8 cellular contexts compared by ENCODE assay signal in genomic region chr2:46967990-46968647, GRCh38. TPM values are rescaled to one million over a fixed set of nuclear protein-coding genes. Genes with fewer than 3 reads are reported as not detected.
DNase-seq lines count a peak whose midpoint lies in the region; ATAC-seq, FAIRE-seq and TF ChIP-seq lines count a peak whose summit lies in the region.

No MANE protein-coding gene starts in this region.

- H4K5ac ChIP-seq in IMR-90 (ENCODE audit: low read depth, low read length) = peak overlapping the region; percentile 67

- peak overlapping the region; percentile 79 for H3K18ac ChIP-seq in IMR-90 (ENCODE audit: low read depth, low read length)

- peak overlapping the region; percentile 30 to 90; a peak in 3 of 4 replicates for H4K8ac ChIP-seq in IMR-90 (ENCODE audit: low read depth in 2 of 2, low read length in 2 of 2)

- CTCF ChIA-PET in IMR-90 (lab: Yijun Ruan, JAX) = interaction anchor here (0.6 to 1.1 kb wide), 3 partner anchors 15 to 1557 kb away, joined by 4 to 5 read pairs (median 5); no protein-coding TSS in a partner anchor

- ATAC-seq in IMR-90 (ENCODE audit: low read depth) (peak; percentile 68), GM21619 (IDR thresholded peaks at IDR 0.05; ENCODE audit: unreplicated experiment) (no peak), GM21717 (IDR thresholded peaks at IDR 0.05; ENCODE audit: unreplicated experiment) (no peak)

- no peak overlapping the region for H3K4me3 ChIP-seq in IMR-90 (ENCODE audit: insufficient read depth, low read depth, low read length)
- no peak overlapping the region for H3K4me3 ChIP-seq in bronchial epithelial cell (ENCODE audit: low read depth, low read length)
- peak overlapping the region in 2 of 3 donors; percentile 17 to 39 for H3K4me3 ChIP-seq in liver (ENCODE audit: low read depth in 1 of 3, low read length in 3 of 3)
- H3K4me3 ChIP-seq in transverse colon = no peak overlapping the region
- H3K4me3 ChIP-seq in H7 (ENCODE audit: insufficient read depth, low read depth, low read length) = no peak overlapping the region

- H3K14ac ChIP-seq in IMR-90 (replicated peaks; ENCODE audit: low read depth, low read length) = peak overlapping the region; percentile 61

- H2AK5ac ChIP-seq in IMR-90 (ENCODE audit: low read depth, low read length) = peak overlapping the region; percentile 97

- H2AFZ ChIP-seq in IMR-90 (replicated peaks; ENCODE audit: low read length, poor library complexity) = peak overlapping the region; percentile 11

- peaks cover 33 to 70% of the 10 kb centered on the region in 2 experiments for H3K79me1 ChIP-seq in IMR-90 (ENCODE audit: low read depth in 1 of 2, low read length in 2 of 2)

- intact Hi-C loops in IMR-90 (cut with micrococcal nuclease) = loop anchor here (5.0 kb wide), 1 partner anchor 51 kb away; the partner anchor contains the start of gene MCFD2
- intact Hi-C loops in transverse colon (cut with DNase I; ENCODE audit: low total_unique reads) = no loop called here

- no TSS peak for BruUV-seq in IMR-90 (replicated peaks; lab: Mats Ljungman, UMichigan)

- DNase-seq in IMR-90 (peak; percentile 85), bronchial epithelial cell (ENCODE audit: low read depth) (peak; percentile 88), transverse colon (peak; percentile 80), NCI-H1436 (lab: John Stamatoyannopoulos, UW) (no peak), H7 (no peak)

- peak overlapping the region; percentile 21 for H3K23ac ChIP-seq in IMR-90 (ENCODE audit: low read depth, low read length)

- peak overlapping the region; percentile 48; the same call in 2 of the 3 replicates for H2BK15ac ChIP-seq in IMR-90 (ENCODE audit: low read depth, low read length)

- no peak for TF ChIP-seq EP300 in transverse colon (IDR thresholded peaks at IDR 0.05; ENCODE audit: low read depth)

- H2BK5ac ChIP-seq in IMR-90 (ENCODE audit: low read depth, low read length, poor library complexity, severe bottlenecking) = peak overlapping the region; percentile 86

- POLR2A ChIA-PET in IMR-90 (lab: Charles Lee; ENCODE audit: unreplicated experiment) = no interaction called here

- peak overlapping the region; percentile 66 for H2BK20ac ChIP-seq in IMR-90 (ENCODE audit: low read depth, low read length)

- no peaks in the 10 kb centered on the region for H4K20me1 ChIP-seq in IMR-90 (ENCODE audit: insufficient read depth, low read length)

- H3K4me2 ChIP-seq in IMR-90 (ENCODE audit: low read depth, low read length) = peak overlapping the region; percentile 47

- FAIRE-seq in bronchial epithelial cell (lab: Jason Lieb, UNC) = no peak

- dilution Hi-C loops in IMR-90 (cut with HindIII; ENCODE audit: low sequenced_read_pairs, unreplicated experiment) = no loop called here

- in situ Hi-C loops in IMR-90 (cut with MboI; ENCODE audit: low sequenced_read_pairs) (no loop called here), transverse colon (cut with MboI; ENCODE audit: low pct_ligation_motif_present in 1 of 4, low pct_unique_long_range_greater_than_20kb in 1 of 4, low sequenced_read_pairs in 3 of 4) (no loop called here)

- TF ChIP-seq POLR2A in IMR-90 (IDR thresholded peaks at IDR 0.05; ENCODE audit: low read depth, low read length) = no peak
- TF ChIP-seq POLR2A in transverse colon (IDR thresholded peaks at IDR 0.05) = no peak

- no peaks in the 10 kb centered on the region for H3K27me3 ChIP-seq in IMR-90 (ENCODE audit: control insufficient read depth, insufficient read depth, low read length)
- no peaks in the 10 kb centered on the region for H3K27me3 ChIP-seq in bronchial epithelial cell (ENCODE audit: control insufficient read depth, insufficient read depth, low read length)
- H3K27me3 ChIP-seq in liver (ENCODE audit: control insufficient read depth in 4 of 4, insufficient read depth in 4 of 4, low read length in 3 of 4) = no peaks in the 10 kb centered on the region
- H3K27me3 ChIP-seq in transverse colon = no peaks in the 10 kb centered on the region
- H3K27me3 ChIP-seq in H7 (ENCODE audit: control insufficient read depth, insufficient read depth, low read length) = no peaks in the 10 kb centered on the region

- peak overlapping the region; percentile 94 for H4K91ac ChIP-seq in IMR-90 (ENCODE audit: insufficient read depth, low read depth, low read length)

- H3K9ac ChIP-seq in IMR-90 (ENCODE audit: low read depth, low read length) (peak overlapping the region; percentile 31), liver (ENCODE audit: low read depth in 1 of 2, low read length in 2 of 2) (no peak overlapping the region)

- 68% methylated on average over 8 of the region's 9 CpGs; no CpG with 5 or more reads in 1 of the 2 experiments for WGBS in IMR-90 (ENCODE audit: extremely low coverage in 2 of 2, insufficient read length in 1 of 2), 2 experiments
- WGBS in liver = 50% methylated on average over 9 of the region's 9 CpGs
- WGBS in transverse colon (ENCODE audit: low coverage in 1 of 2), 2 donors = 77% methylated on average over 9 of the region's 9 CpGs; no CpG with 5 or more reads in 1 of the 2 donors

- H3K4me1 ChIP-seq in IMR-90 (ENCODE audit: control insufficient read depth, insufficient read depth, low read length) = peaks cover 36% of the 10 kb centered on the region
- H3K4me1 ChIP-seq in liver (ENCODE audit: control insufficient read depth in 4 of 4, insufficient read depth in 4 of 4, low read length in 3 of 4) = peaks cover 31 to 71% (median 63%) of the 10 kb centered on the region in 4 donors
- peaks cover 16 to 47% (median 32%) of the 10 kb centered on the region in 4 donors for H3K4me1 ChIP-seq in transverse colon

- H3K27ac ChIP-seq in IMR-90 (ENCODE audit: insufficient read depth, low read length) (peak overlapping the region; percentile 90), liver (ENCODE audit: low read depth in 1 of 2, low read length in 2 of 2) (peak overlapping the region; percentile 41 to 57), transverse colon (peak overlapping the region; percentile 72 to 78 (median 76))

- peak overlapping the region; percentile 33; the same call in 1 of the 2 replicates for H3K56ac ChIP-seq in IMR-90 (ENCODE audit: extremely low read depth, insufficient read depth, low read length)

- TF ChIP-seq RAD21 in IMR-90 (IDR thresholded peaks at IDR 0.05; ENCODE audit: low read length) (no peak), liver (IDR thresholded peaks at IDR 0.05) (no peak)

- peak overlapping the region; percentile 86 for H3K4ac ChIP-seq in IMR-90 (ENCODE audit: low read depth, low read length)

- peaks cover 32% of the 10 kb centered on the region for H3K9me1 ChIP-seq in IMR-90 (ENCODE audit: insufficient read depth, low read length)

- TF ChIP-seq CTCF in IMR-90 (conservative IDR thresholded peaks at IDR 0.05; ENCODE audit: low read depth, low read length) (no peak), bronchial epithelial cell (IDR thresholded peaks at IDR 0.05; ENCODE audit: insufficient read depth, low read length, severe bottlenecking) (no peak), liver (IDR thresholded peaks at IDR 0.05; ENCODE audit: low read depth, low read length, missing input control) (no peak), transverse colon (IDR thresholded peaks at IDR 0.05) (no peak)

- H2BK120ac ChIP-seq in IMR-90 (ENCODE audit: low read depth, low read length) = peak overlapping the region; percentile 87

- no peaks in the 10 kb centered on the region for H3K9me3 ChIP-seq in IMR-90 (ENCODE audit: control insufficient read depth, insufficient read depth, low read length)
- no peaks in the 10 kb centered on the region for H3K9me3 ChIP-seq in liver (ENCODE audit: control insufficient read depth in 4 of 4, low read length in 3 of 4)
- no peaks in the 10 kb centered on the region for H3K9me3 ChIP-seq in transverse colon

- H3K36me3 ChIP-seq in IMR-90 (ENCODE audit: control insufficient read depth, insufficient read depth, low read length) (0 out of 2 replicates have a peak, but pooled peaks cover 3% of the 10 kb centered on the region), bronchial epithelial cell (ENCODE audit: control insufficient read depth, insufficient read depth, low read length) (no peaks in the 10 kb centered on the region), liver (ENCODE audit: control insufficient read depth in 4 of 4, insufficient read depth in 3 of 4, low read depth in 1 of 4, low read length in 3 of 4) (no peaks in the 10 kb centered on the region), transverse colon (no peaks in the 10 kb centered on the region), H7 (replicated peaks; ENCODE audit: control insufficient read depth, insufficient read depth, low read length) (no peaks in the 10 kb centered on the region; the same call in none of the 2 replicates)

- H2AK9ac ChIP-seq in IMR-90 (replicated peaks; ENCODE audit: low read depth, low read length, poor library complexity) = peak overlapping the region; percentile 50

TF ChIP-seq in IMR-90, 13 proteins besides CTCF, POLR2A, EP300 and RAD21 (continues in another document):
- TF ChIP-seq MAZ (IDR thresholded peaks at IDR 0.05; ENCODE audit: borderline replicate concordance, low read depth, low read length) (0 out of 2 replicates have a peak, but pooled peaks have one; percentile 33), FOS (IDR thresholded peaks at IDR 0.05; ENCODE audit: low read depth, low read length) (peak; percentile 82; the same call in 1 of the 2 replicates), NFE2L2 (IDR thresholded peaks at IDR 0.05; ENCODE audit: low read depth, low read length) (peak; percentile 56; the same call in 1 of the 2 replicates)

TF ChIP-seq in liver, 16 proteins besides CTCF, POLR2A, EP300 and RAD21 (continues in another document):
- TF ChIP-seq ATF3 (IDR thresholded peaks at IDR 0.05) (no peak), JUND (IDR thresholded peaks at IDR 0.05) (peak in 1 of 2 donors; percentile 59), NR2F2 (IDR thresholded peaks at IDR 0.05) (no peak)

RNA-seq across cellular contexts. Expression of gene TTC7A, which starts 27.1 kb away (rescaled TPM):
- total RNA-seq in IMR-90 (2012; rRNA removed) (10.6 and 11.8 TPM in 2 replicates), bronchial epithelial cell (12.3 and 16.1 TPM in 2 replicates), liver (10 to 100 TPM in 1 of 2 donors, 1 to 10 TPM in 1; 9.3 to 14.6 TPM), transverse colon (100 to 1,000 TPM in 1 of 4 donors, 10 to 100 TPM in 3; 40.2 to 212 (median 51.2) TPM)
- polyA plus RNA-seq in IMR-90 (2012; rRNA removed) (23.0 and 23.9 TPM in 2 replicates), liver (1 to 10 TPM; 1.1 to 9.3 TPM)
- polyA plus RNA-seq in IMR-90 (2012; cell fraction: cytosol; rRNA removed) = 13.6 and 14.0 TPM in 2 replicates
- polyA plus RNA-seq in IMR-90 (2012; cell fraction: nucleus; rRNA removed; ENCODE audit: low replicate concordance) = 111 and 172 TPM in 2 replicates
- 14.5 and 17.4 TPM in 2 replicates for total RNA-seq in H7 (2014; rRNA removed; shearing (Covaris generic))

RNA-seq across cellular contexts. Expression of gene MCFD2, which starts 52.5 kb away (rescaled TPM):
- total RNA-seq in IMR-90 (2012; rRNA removed) = 177 and 219 TPM in 2 replicates
- polyA plus RNA-seq in IMR-90 (2012; rRNA removed) = 127 and 145 TPM in 2 replicates
- 51.2 and 117 TPM in 2 replicates for polyA plus RNA-seq in IMR-90 (2012; cell fraction: cytosol; rRNA removed)
- 56.9 and 86.4 TPM in 2 replicates for polyA plus RNA-seq in IMR-90 (2012; cell fraction: nucleus; rRNA removed; ENCODE audit: low replicate concordance)
- total RNA-seq in bronchial epithelial cell = 71.9 and 105 TPM in 2 replicates
- total RNA-seq in liver = 100 to 1,000 TPM in 1 of 2 donors, 10 to 100 TPM in 1; 81.8 to 148 TPM
- polyA plus RNA-seq in liver = 100 to 1,000 TPM; 118 to 140 TPM
- total RNA-seq in transverse colon = 10 to 100 TPM; 14.5 to 40.1 (median 26.8) TPM
- 65.5 and 76.3 TPM in 2 replicates for total RNA-seq in H7 (2014; rRNA removed; shearing (Covaris generic))

Comparison
In these comparisons a context has a peak if more than half of its experiments do, and no peak if none do; other contexts are left out.
1. DNase-seq: peak in IMR-90 (single experiment), bronchial epithelial cell (single experiment) and transverse colon (single experiment); none in NCI-H1436 (single experiment) and H7 (single experiment).
2. H3K4me3 ChIP-seq: peak in liver (2 of 3); none in IMR-90 (single experiment), bronchial epithelial cell (single experiment), transverse colon (0 of 4) and H7 (single experiment).
3. Peak in every context shown above with its lines, with median percentiles within 50 percentile points of each other: H3K27ac ChIP-seq.